30 cellular contexts compared by ENCODE assay signal in the genomic region with DNA sequence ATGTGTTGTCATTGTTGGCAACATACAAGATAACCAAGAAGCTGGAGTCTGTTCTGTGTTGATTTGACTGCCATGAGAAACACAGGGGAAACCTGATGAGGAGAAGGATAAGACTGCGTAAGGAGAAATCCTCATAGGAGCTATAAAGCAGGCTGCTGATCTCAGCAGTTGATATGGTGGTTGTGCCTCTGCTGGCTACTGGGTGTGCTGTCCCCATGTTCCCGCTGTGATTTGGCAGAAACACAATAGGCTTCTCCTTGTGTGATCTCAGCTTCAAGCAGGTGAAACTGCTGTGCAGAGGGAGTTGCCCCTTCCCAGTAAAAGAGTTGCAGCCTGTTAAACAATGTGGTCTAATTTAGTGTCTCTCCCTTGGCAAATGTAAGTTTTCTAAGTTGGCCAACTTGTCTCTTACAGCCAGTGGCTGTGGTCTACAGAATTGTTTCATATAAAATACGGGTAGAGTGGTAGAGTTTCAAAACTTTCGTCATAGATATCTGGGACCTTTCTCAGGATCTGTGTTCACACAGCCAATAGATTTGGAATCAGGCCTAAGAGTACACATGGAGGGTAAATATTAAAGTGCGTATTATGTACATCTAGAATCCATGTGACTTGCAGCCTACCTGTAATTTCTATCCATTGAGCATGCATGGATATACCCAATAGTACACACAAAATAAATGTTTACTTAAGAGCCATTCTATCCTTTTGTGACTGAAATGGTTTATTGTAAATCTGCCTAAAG.
A peak's percentile ranks its signal among the peaks of the same experiment; 100 is the strongest.
DNase-seq lines count a peak whose midpoint lies in the region; ATAC-seq, FAIRE-seq and TF ChIP-seq lines count a peak whose summit lies in the region.
"Had no signal": no experiment of that assay in that cellular context is flagged by ENCODE, and none has a peak within 500 bp of the region (broad histone marks: within the 10 kb centered on the region; RNA-seq: fewer than 3 reads in every experiment).

No MANE protein-coding gene starts in this region.

- peak; percentile 46 to 64 (median 48) for ATAC-seq in right lobe of liver
- no peak for ATAC-seq in activated CD4-positive, alpha-beta T cell treated with anti-CD3 and anti-CD28 coated beads for 36 hours
- ATAC-seq: activated CD8-positive, alpha-beta T cell treated with anti-CD3 and anti-CD28 coated beads, Interleukin-2, amount 10 ng/mL, durations not matched to agents 7 days and 5 days; esophagus mucosa; heart right ventricle; stimulated activated memory B cell treated with anti-CD40 and anti-IgM and Interleukin-4, amounts not matched to agents 10 μg/mL and 1 μg/mL and 100 μg/mL, for 72 hours; upper lobe of right lung had no signal

- POLR2A ChIA-PET in activated CD4-positive, alpha-beta T cell treated with anti-CD3 and anti-CD28 coated beads for 36 hours (lab: Charles Lee), result no interaction called here

- H3K27ac ChIP-seq in C4-2B, result peak overlapping the region; percentile 74
- H3K27ac ChIP-seq in right lobe of liver, result peak overlapping the region in 2 of 3 donors; percentile 16 to 48
- H3K27ac ChIP-seq: BLaER1 treated with 17β-estradiol and CSF1 and Interleukin-3, amounts not matched to agents 10 nM and 100 nM; cardiac muscle cell; heart right ventricle; upper lobe of right lung had no signal

- H3K27me3 Mint-ChIP-seq in activated CD4-positive, alpha-beta T cell treated with anti-CD3 and anti-CD28 coated beads for 36 hours, result no peaks in the 10 kb centered on the region
- H3K27me3 Mint-ChIP-seq: activated naive CD8-positive, alpha-beta T cell; progenitor cell of endocrine pancreas; stimulated activated memory B cell treated with anti-CD40 and anti-IgM and Interleukin-4, amounts not matched to agents 10 μg/mL and 1 μg/mL and 100 μg/mL, for 72 hours had no signal

- H3K9me3 Mint-ChIP-seq in activated CD4-positive, alpha-beta T cell treated with anti-CD3 and anti-CD28 coated beads for 36 hours (ENCODE audit: low read depth), result no peaks in the 10 kb centered on the region
- H3K9me3 Mint-ChIP-seq: activated T-helper 2 cell treated with anti-CD3 and anti-CD28 coated beads, Interferon-gamma antibody, Interleukin-2, Interleukin-4, amounts not matched to agents 10 μg/mL and 5 μg/mL and 100 μg/mL, durations not matched to agents 14 hours and 24 hours and 36 hours had no signal

- DNase-seq in NCI-H1092 (lab: John Stamatoyannopoulos, UW) (peak; percentile 63), NCI-H774 (lab: John Stamatoyannopoulos, UW) (peak; percentile 31), right lobe of liver (no peak), frontal cortex (ENCODE audit: low spot score in 2 of 2) (no peak), cardiac septum (ENCODE audit: low spot score) (no peak), NCI-H524 treated with DMSO at 0.1 percent for 48 hours (lab: John Stamatoyannopoulos, UW) (no peak)
- no peak for DNase-seq in activated CD4-positive, alpha-beta T cell treated with anti-CD3 and anti-CD28 coated beads for 36 hours
- DNase-seq: activated CD4-positive, alpha-beta T cell treated with anti-CD3 and anti-CD28 coated beads for 1 hour; activated CD8-positive, alpha-beta T cell treated with anti-CD3 and anti-CD28 coated beads, Interleukin-2, amount 10 ng/mL, durations not matched to agents 7 days and 5 days; anterior cingulate cortex; cortex of kidney; DND-41; foreskin fibroblast; heart right ventricle; NCI-H1694 treated with DMSO at 0.1 percent for 48 hours; NCI-H510A treated with DMSO at 0.1 percent for 48 hours; stimulated activated CD4-positive, alpha-beta T cell treated with anti-CD3 and anti-CD28 coated beads, Interleukin-4, amount 100 ng/mL, for 4 hours; upper lobe of right lung had no signal

- TF ChIP-seq CTCF in C4-2B (conservative IDR thresholded peaks at IDR 0.05), result no peak; the same call in 1 of the 2 replicates
- TF ChIP-seq CTCF in right lobe of liver (IDR thresholded peaks at IDR 0.05), result no peak

- no peak overlapping the region for H3K4me3 Mint-ChIP-seq in activated CD4-positive, alpha-beta T cell treated with anti-CD3 and anti-CD28 coated beads for 36 hours
- H3K4me3 Mint-ChIP-seq: activated CD8-positive, alpha-beta T cell treated with anti-CD3 and anti-CD28 coated beads, Interleukin-2, amount 10 ng/mL, durations not matched to agents 7 days and 5 days; activated naive CD8-positive, alpha-beta T cell; neural crest cell; stimulated activated memory B cell treated with anti-CD40 and anti-IgM and Interleukin-4, amounts not matched to agents 10 μg/mL and 1 μg/mL and 100 μg/mL, for 72 hours; T-helper 1 cell treated with Interleukin-12 subunit alpha and Interleukin-12 subunit beta and Interleukin-4 antibody, amounts not matched to agents 30 μg/mL and 1 μg/mL, for 36 hours had no signal

- no peaks in the 10 kb centered on the region for H3K9me3 ChIP-seq in right lobe of liver
- H3K9me3 ChIP-seq: BLaER1 treated with 17β-estradiol and CSF1 and Interleukin-3, amounts not matched to agents 10 nM and 100 nM; HAP-1; heart right ventricle; upper lobe of right lung had no signal

- 42% methylated on average over 5 of the region's 5 CpGs for WGBS in right lobe of liver (ENCODE audit: insufficient coverage, low coverage, low lambda C conversion rate, missing lambda C conversion rate)

- CTCF ChIA-PET in activated CD4-positive, alpha-beta T cell treated with anti-CD3 and anti-CD28 coated beads for 36 hours (lab: Charles Lee), result no interaction called here

- H3K4me3 ChIP-seq in right lobe of liver, result no peak overlapping the region
- H3K4me3 ChIP-seq: BLaER1 treated with 17β-estradiol and CSF1 and Interleukin-3, amounts not matched to agents 10 nM and 100 nM; cardiac muscle cell; HAP-1; heart right ventricle; upper lobe of right lung had no signal

- intact Hi-C loops in right lobe of liver (cut with DNase I), result no loop called here
- intact Hi-C loops in cardiac septum (cut with DNase I), result no loop called here
- intact Hi-C loops in activated CD4-positive, alpha-beta T cell treated with anti-CD3 and anti-CD28 coated beads for 36 hours (cut with DNase I, micrococcal nuclease), result no loop called here

- no peak for TF ChIP-seq POLR2A in right lobe of liver (IDR thresholded peaks at IDR 0.05)

- no peaks in the 10 kb centered on the region for H3K36me3 ChIP-seq in right lobe of liver
- H3K36me3 ChIP-seq: cardiac muscle cell, HAP-1 had no signal

- H3K36me3 Mint-ChIP-seq in activated CD4-positive, alpha-beta T cell treated with anti-CD3 and anti-CD28 coated beads for 36 hours (ENCODE audit: low read depth), result peaks cover 22% of the 10 kb centered on the region

- no peaks in the 10 kb centered on the region for H3K4me1 Mint-ChIP-seq in activated CD4-positive, alpha-beta T cell treated with anti-CD3 and anti-CD28 coated beads for 36 hours

- H3K4me1 ChIP-seq in right lobe of liver, result peaks cover 0 to 57% (median 23%) of the 10 kb centered on the region in 4 donors
- H3K4me1 ChIP-seq: upper lobe of right lung had no signal

- H3K27ac Mint-ChIP-seq in activated CD4-positive, alpha-beta T cell treated with anti-CD3 and anti-CD28 coated beads for 36 hours, result no peak overlapping the region
- H3K27ac Mint-ChIP-seq: activated CD8-positive, alpha-beta T cell treated with anti-CD3 and anti-CD28 coated beads, Interleukin-2, amount 10 ng/mL, durations not matched to agents 7 days and 5 days; activated naive CD8-positive, alpha-beta T cell; activated T-helper 2 cell treated with anti-CD3 and anti-CD28 coated beads, Interferon-gamma antibody, Interleukin-2, Interleukin-4, amounts not matched to agents 10 μg/mL and 5 μg/mL and 100 μg/mL, durations not matched to agents 14 hours and 24 hours and 36 hours; progenitor cell of endocrine pancreas; stimulated activated memory B cell treated with anti-CD40 and anti-IgM and Interleukin-4, amounts not matched to agents 10 μg/mL and 1 μg/mL and 100 μg/mL, for 72 hours; T-helper 1 cell treated with Interleukin-12 subunit alpha and Interleukin-12 subunit beta and Interleukin-4 antibody, amounts not matched to agents 30 μg/mL and 1 μg/mL, for 36 hours had no signal

- no peak for FAIRE-seq in frontal cortex (lab: Jason Lieb, UNC)
- FAIRE-seq: RCC 7860 had no signal

- H3K27me3 ChIP-seq in right lobe of liver, result no peaks in the 10 kb centered on the region
- H3K27me3 ChIP-seq: BLaER1 treated with 17β-estradiol and CSF1 and Interleukin-3, amounts not matched to agents 10 nM and 100 nM; cardiac muscle cell; heart right ventricle; upper lobe of right lung had no signal

Comparison
In these comparisons a context has a peak if more than half of its experiments do, and no peak if none do; other contexts are left out.
1. DNase-seq: peak in NCI-H1092 (single experiment) and NCI-H774 (single experiment); none in right lobe of liver (0 of 3), frontal cortex (0 of 2), cardiac septum (single experiment), activated CD4-positive, alpha-beta T cell treated with anti-CD3 and anti-CD28 coated beads for 36 hours (single experiment) and NCI-H524 treated with DMSO at 0.1 percent for 48 hours (single experiment).